In genomic region chr10:59181668-59182067, GRCh38 we compare ENCODE assay signal across 8 cellular contexts. TPM values are rescaled to one million over a fixed set of nuclear protein-coding genes. Genes with fewer than 3 reads are reported as not detected.
DNase-seq lines count a peak whose midpoint lies in the region; ATAC-seq and TF ChIP-seq lines count a peak whose summit lies in the region.

No MANE protein-coding gene starts in this region.

- no peaks in the 10 kb centered on the region for H3K9me3 Mint-ChIP-seq in activated naive CD4-positive, alpha-beta T cell treated with anti-CD3 and anti-CD28 coated beads, Interleukin-2, amount 10 ng/mL, durations not matched to agents 7 days and 5 days

- H3K4me3 ChIP-seq in left ventricle myocardium inferior: no peak overlapping the region

- H3K9me3 ChIP-seq in left ventricle myocardium inferior (replicated peaks): no peaks in the 10 kb centered on the region

- no peak overlapping the region for H3K4me3 Mint-ChIP-seq in activated naive CD4-positive, alpha-beta T cell treated with anti-CD3 and anti-CD28 coated beads, Interleukin-2, amount 10 ng/mL, durations not matched to agents 7 days and 5 days

- no peak overlapping the region for H3K27ac ChIP-seq in left ventricle myocardium inferior (replicated peaks)

- H3K36me3 Mint-ChIP-seq in activated naive CD4-positive, alpha-beta T cell treated with anti-CD3 and anti-CD28 coated beads, Interleukin-2, amount 10 ng/mL, durations not matched to agents 7 days and 5 days: no peaks in the 10 kb centered on the region

- CTCF ChIA-PET in activated naive CD4-positive, alpha-beta T cell treated with anti-CD3 and anti-CD28 coated beads, Interleukin-2, amount 10 ng/mL, durations not matched to agents 7 days and 5 days (lab: Charles Lee): no interaction called here

- no peaks in the 10 kb centered on the region for H3K36me3 ChIP-seq in left ventricle myocardium inferior

- DNase-seq in AG09319 (ENCODE audit: extremely low read depth, low read depth) (peak; percentile 28), SKM-1 treated with dmso at 0.1 percent for 144 hours (lab: John Stamatoyannopoulos, UW; ENCODE audit: unreplicated experiment) (peak; percentile 39), left ventricle myocardium inferior (no peak), superior temporal gyrus (ENCODE audit: extremely low spot score) (peak; percentile 94), NCI-H128 (lab: John Stamatoyannopoulos, UW; ENCODE audit: unreplicated experiment) (no peak)
- no peak for DNase-seq in activated naive CD4-positive, alpha-beta T cell treated with anti-CD3 and anti-CD28 coated beads, Interleukin-2, amount 10 ng/mL, durations not matched to agents 7 days and 5 days

- H3K4me1 Mint-ChIP-seq in activated naive CD4-positive, alpha-beta T cell treated with anti-CD3 and anti-CD28 coated beads, Interleukin-2, amount 10 ng/mL, durations not matched to agents 7 days and 5 days: peaks cover 5% of the 10 kb centered on the region

- H3K27me3 Mint-ChIP-seq in activated naive CD4-positive, alpha-beta T cell treated with anti-CD3 and anti-CD28 coated beads, Interleukin-2, amount 10 ng/mL, durations not matched to agents 7 days and 5 days: peaks cover 10% of the 10 kb centered on the region

- peaks cover 37% of the 10 kb centered on the region for H3K27me3 ChIP-seq in left ventricle myocardium inferior (ENCODE audit: low read depth)

- H3K27ac Mint-ChIP-seq in activated naive CD4-positive, alpha-beta T cell treated with anti-CD3 and anti-CD28 coated beads, Interleukin-2, amount 10 ng/mL, durations not matched to agents 7 days and 5 days: no peak overlapping the region

- H3K4me1 ChIP-seq in left ventricle myocardium inferior: peaks cover 7% of the 10 kb centered on the region

- TF ChIP-seq CTCF in AG09319 (IDR thresholded peaks at IDR 0.05; ENCODE audit: low read depth, low read length) (peak; percentile 56), LNCAP (IDR thresholded peaks at IDR 0.05) (peak; percentile 62), left ventricle myocardium inferior (IDR thresholded peaks at IDR 0.05; ENCODE audit: borderline replicate concordance) (peak; percentile 73)

- ATAC-seq in GM18867 (IDR thresholded peaks at IDR 0.05; ENCODE audit: unreplicated experiment): peak; percentile 91

- intact Hi-C loops in left ventricle myocardium inferior (cut with micrococcal nuclease): loop anchor here (5.0 kb wide), 1 partner anchor 229 kb away; no protein-coding TSS in a partner anchor

RNA-seq across cellular contexts. Expression of gene PHYHIPL, which starts 5.2 kb away (rescaled TPM):
- total RNA-seq in left ventricle myocardium inferior: 0.11 TPM

Comparison
In these comparisons a context has a peak if more than half of its experiments do, and no peak if none do; other contexts are left out.
1. DNase-seq: peak in AG09319 (single experiment), SKM-1 treated with dmso at 0.1 percent for 144 hours (single experiment) and superior temporal gyrus (single experiment); none in left ventricle myocardium inferior (single experiment), NCI-H128 (single experiment) and activated naive CD4-positive, alpha-beta T cell treated with anti-CD3 and anti-CD28 coated beads, Interleukin-2, amount 10 ng/mL, durations not matched to agents 7 days and 5 days (single experiment).
2. Peak in every context shown above with its lines, with median percentiles within 50 percentile points of each other: CTCF ChIP-seq.